8 cellular contexts compared by ENCODE assay signal in the genomic region with DNA sequence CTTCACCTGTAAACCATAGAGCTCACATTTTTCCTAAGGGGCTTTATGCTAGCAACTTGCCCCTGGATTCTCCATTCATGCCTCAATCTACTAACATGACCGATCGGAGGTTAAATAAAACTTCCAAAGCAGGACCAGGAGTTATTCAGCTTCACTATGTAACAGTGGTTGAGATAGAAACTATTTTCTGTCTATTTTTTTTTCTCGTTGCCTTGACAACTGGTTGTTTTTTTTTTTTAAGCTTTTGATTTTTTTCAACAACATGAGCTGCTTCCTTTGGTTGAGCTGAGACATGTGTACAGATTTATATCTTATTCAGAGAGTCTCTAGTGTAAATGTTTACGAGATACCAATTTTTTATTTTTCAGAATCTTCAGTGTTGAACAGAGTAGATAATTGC.
DNase-seq lines count a peak whose midpoint lies in the region; ATAC-seq and TF ChIP-seq lines count a peak whose summit lies in the region.

No MANE protein-coding gene starts in this region.

- peaks cover 5% of the 10 kb centered on the region for H3K9me3 ChIP-seq in CD4-positive, alpha-beta T cell (ENCODE audit: control insufficient read depth, low read length)
- no peaks in the 10 kb centered on the region for H3K9me3 ChIP-seq in mucosa of descending colon

- H3K9me3 Mint-ChIP-seq in CD4-positive, alpha-beta T cell: peaks cover 2% of the 10 kb centered on the region
- no peaks in the 10 kb centered on the region for H3K9me3 Mint-ChIP-seq in GM23338

- peak overlapping the region; percentile 88 for H3K4me3 Mint-ChIP-seq in CD4-positive, alpha-beta T cell
- H3K4me3 Mint-ChIP-seq in GM23338: no peak overlapping the region

- peaks cover 52% of the 10 kb centered on the region for H3K4me1 Mint-ChIP-seq in CD4-positive, alpha-beta T cell (ENCODE audit: low read depth)
- H3K4me1 Mint-ChIP-seq in GM23338: peaks cover 4% of the 10 kb centered on the region

- H3K4me3 ChIP-seq in choroid plexus epithelial cell (ENCODE audit: low read depth, low read length) (no peak overlapping the region), mucosa of descending colon (no peak overlapping the region), GM23338 (no peak overlapping the region)

- H3K9me2 ChIP-seq in GM23338 (ENCODE audit: insufficient read depth): no peaks in the 10 kb centered on the region

- CTCF ChIA-PET in CD4-positive, alpha-beta T cell (lab: Charles Lee): interaction anchor here (0.6 to 1.7 kb wide), 4 partner anchors 10 to 136 kb away, joined by 3 to 4 read pairs (median 4); no protein-coding TSS in a partner anchor

- H3K79me2 ChIP-seq in GM23338 (replicated peaks; ENCODE audit: insufficient read depth): no peaks in the 10 kb centered on the region

- H3K4me1 ChIP-seq in mucosa of descending colon (ENCODE audit: low read depth) (peaks cover 8% of the 10 kb centered on the region), GM23338 (ENCODE audit: insufficient read depth) (no peaks in the 10 kb centered on the region)

- H3K36me3 ChIP-seq in mucosa of descending colon (ENCODE audit: low read depth) (no peaks in the 10 kb centered on the region), GM23338 (ENCODE audit: insufficient read depth) (no peaks in the 10 kb centered on the region)

- H4K20me1 ChIP-seq in GM23338 (replicated peaks; ENCODE audit: insufficient read depth): no peaks in the 10 kb centered on the region

- intact Hi-C loops in CD4-positive, alpha-beta T cell (cut with DNase I, micrococcal nuclease): loop anchor here (5.0 to 10.0 kb wide), 2 partner anchors 116 to 121 kb away; a partner anchor contains a TSS
- intact Hi-C loops in mucosa of descending colon (cut with DNase I, micrococcal nuclease): no loop called here

- no peaks in the 10 kb centered on the region for H3K27me3 ChIP-seq in CD4-positive, alpha-beta T cell (ENCODE audit: control insufficient read depth, insufficient read depth, low read length)
- H3K27me3 ChIP-seq in GM23338 (ENCODE audit: insufficient read depth): no peaks in the 10 kb centered on the region

- no peak for DNase-seq in CD4-positive, alpha-beta T cell
- DNase-seq in LHCN-M2 (ENCODE audit: low read depth) (peak; percentile 57), choroid plexus epithelial cell (ENCODE audit: low read depth) (peak; percentile 77), mucosa of descending colon (no peak), GM23338 (ENCODE audit: low spot score) (no peak), HuH-7.5 (ENCODE audit: low spot score) (no peak), NCI-H2107 treated with DMSO at 0.1 percent for 48 hours (lab: John Stamatoyannopoulos, UW; ENCODE audit: unreplicated experiment) (no peak), NK-92 (lab: John Stamatoyannopoulos, UW; ENCODE audit: unreplicated experiment) (no peak)

- H3K27me3 Mint-ChIP-seq in CD4-positive, alpha-beta T cell: no peaks in the 10 kb centered on the region
- H3K27me3 Mint-ChIP-seq in GM23338 (ENCODE audit: insufficient read depth, low read depth, poor library complexity): peaks cover 1% of the 10 kb centered on the region

- H2AFZ ChIP-seq in GM23338: no peak overlapping the region

- H3K27ac Mint-ChIP-seq in CD4-positive, alpha-beta T cell: peak overlapping the region; percentile 96
- no peak overlapping the region; the same call in 1 of the 2 replicates for H3K27ac Mint-ChIP-seq in GM23338

- no peaks in the 10 kb centered on the region for H3F3A ChIP-seq in GM23338 (replicated peaks; ENCODE audit: low read depth)

- H3K4me2 ChIP-seq in GM23338: no peak overlapping the region

- POLR2A ChIA-PET in CD4-positive, alpha-beta T cell (lab: Charles Lee): interaction anchor here (0.6 to 1.2 kb wide), 5 partner anchors 9 to 33 kb away, joined by 3 to 7 read pairs (median 5); no protein-coding TSS in a partner anchor

- peaks cover 38% of the 10 kb centered on the region for H3K36me3 Mint-ChIP-seq in CD4-positive, alpha-beta T cell (ENCODE audit: low read depth)
- H3K36me3 Mint-ChIP-seq in GM23338 (ENCODE audit: low read depth): no peaks in the 10 kb centered on the region; the same call in 2 of the 3 replicates

- no peak for TF ChIP-seq CTCF in CD4-positive, alpha-beta T cell (IDR thresholded peaks at IDR 0.05)
- TF ChIP-seq CTCF in choroid plexus epithelial cell (conservative IDR thresholded peaks at IDR 0.05; ENCODE audit: low read depth, low read length) (no peak), mucosa of descending colon (IDR thresholded peaks at IDR 0.05) (no peak), GM23338 (conservative IDR thresholded peaks at IDR 0.05; ENCODE audit: low read depth in 2 of 2) (no peak)

- H3K27ac ChIP-seq in CD4-positive, alpha-beta T cell (ENCODE audit: low read depth, low read length): peak overlapping the region; percentile 76
- no peak overlapping the region for H3K27ac ChIP-seq in GM23338 (ENCODE audit: low read depth)

- ATAC-seq in CD4-positive, alpha-beta T cell (ENCODE audit: poor library complexity): peak; percentile 86
- peak; percentile 23 for ATAC-seq in mucosa of descending colon
- ATAC-seq in GM23338: no peak

TF ChIP-seq in GM23338, 12 proteins besides CTCF, POLR2A, EP300 and RAD21 (continues in another document):
- TF ChIP-seq EZH2phosphoT487 (IDR thresholded peaks at IDR 0.05; ENCODE audit: unreplicated experiment): no peak
- TF ChIP-seq, protein P1, sequence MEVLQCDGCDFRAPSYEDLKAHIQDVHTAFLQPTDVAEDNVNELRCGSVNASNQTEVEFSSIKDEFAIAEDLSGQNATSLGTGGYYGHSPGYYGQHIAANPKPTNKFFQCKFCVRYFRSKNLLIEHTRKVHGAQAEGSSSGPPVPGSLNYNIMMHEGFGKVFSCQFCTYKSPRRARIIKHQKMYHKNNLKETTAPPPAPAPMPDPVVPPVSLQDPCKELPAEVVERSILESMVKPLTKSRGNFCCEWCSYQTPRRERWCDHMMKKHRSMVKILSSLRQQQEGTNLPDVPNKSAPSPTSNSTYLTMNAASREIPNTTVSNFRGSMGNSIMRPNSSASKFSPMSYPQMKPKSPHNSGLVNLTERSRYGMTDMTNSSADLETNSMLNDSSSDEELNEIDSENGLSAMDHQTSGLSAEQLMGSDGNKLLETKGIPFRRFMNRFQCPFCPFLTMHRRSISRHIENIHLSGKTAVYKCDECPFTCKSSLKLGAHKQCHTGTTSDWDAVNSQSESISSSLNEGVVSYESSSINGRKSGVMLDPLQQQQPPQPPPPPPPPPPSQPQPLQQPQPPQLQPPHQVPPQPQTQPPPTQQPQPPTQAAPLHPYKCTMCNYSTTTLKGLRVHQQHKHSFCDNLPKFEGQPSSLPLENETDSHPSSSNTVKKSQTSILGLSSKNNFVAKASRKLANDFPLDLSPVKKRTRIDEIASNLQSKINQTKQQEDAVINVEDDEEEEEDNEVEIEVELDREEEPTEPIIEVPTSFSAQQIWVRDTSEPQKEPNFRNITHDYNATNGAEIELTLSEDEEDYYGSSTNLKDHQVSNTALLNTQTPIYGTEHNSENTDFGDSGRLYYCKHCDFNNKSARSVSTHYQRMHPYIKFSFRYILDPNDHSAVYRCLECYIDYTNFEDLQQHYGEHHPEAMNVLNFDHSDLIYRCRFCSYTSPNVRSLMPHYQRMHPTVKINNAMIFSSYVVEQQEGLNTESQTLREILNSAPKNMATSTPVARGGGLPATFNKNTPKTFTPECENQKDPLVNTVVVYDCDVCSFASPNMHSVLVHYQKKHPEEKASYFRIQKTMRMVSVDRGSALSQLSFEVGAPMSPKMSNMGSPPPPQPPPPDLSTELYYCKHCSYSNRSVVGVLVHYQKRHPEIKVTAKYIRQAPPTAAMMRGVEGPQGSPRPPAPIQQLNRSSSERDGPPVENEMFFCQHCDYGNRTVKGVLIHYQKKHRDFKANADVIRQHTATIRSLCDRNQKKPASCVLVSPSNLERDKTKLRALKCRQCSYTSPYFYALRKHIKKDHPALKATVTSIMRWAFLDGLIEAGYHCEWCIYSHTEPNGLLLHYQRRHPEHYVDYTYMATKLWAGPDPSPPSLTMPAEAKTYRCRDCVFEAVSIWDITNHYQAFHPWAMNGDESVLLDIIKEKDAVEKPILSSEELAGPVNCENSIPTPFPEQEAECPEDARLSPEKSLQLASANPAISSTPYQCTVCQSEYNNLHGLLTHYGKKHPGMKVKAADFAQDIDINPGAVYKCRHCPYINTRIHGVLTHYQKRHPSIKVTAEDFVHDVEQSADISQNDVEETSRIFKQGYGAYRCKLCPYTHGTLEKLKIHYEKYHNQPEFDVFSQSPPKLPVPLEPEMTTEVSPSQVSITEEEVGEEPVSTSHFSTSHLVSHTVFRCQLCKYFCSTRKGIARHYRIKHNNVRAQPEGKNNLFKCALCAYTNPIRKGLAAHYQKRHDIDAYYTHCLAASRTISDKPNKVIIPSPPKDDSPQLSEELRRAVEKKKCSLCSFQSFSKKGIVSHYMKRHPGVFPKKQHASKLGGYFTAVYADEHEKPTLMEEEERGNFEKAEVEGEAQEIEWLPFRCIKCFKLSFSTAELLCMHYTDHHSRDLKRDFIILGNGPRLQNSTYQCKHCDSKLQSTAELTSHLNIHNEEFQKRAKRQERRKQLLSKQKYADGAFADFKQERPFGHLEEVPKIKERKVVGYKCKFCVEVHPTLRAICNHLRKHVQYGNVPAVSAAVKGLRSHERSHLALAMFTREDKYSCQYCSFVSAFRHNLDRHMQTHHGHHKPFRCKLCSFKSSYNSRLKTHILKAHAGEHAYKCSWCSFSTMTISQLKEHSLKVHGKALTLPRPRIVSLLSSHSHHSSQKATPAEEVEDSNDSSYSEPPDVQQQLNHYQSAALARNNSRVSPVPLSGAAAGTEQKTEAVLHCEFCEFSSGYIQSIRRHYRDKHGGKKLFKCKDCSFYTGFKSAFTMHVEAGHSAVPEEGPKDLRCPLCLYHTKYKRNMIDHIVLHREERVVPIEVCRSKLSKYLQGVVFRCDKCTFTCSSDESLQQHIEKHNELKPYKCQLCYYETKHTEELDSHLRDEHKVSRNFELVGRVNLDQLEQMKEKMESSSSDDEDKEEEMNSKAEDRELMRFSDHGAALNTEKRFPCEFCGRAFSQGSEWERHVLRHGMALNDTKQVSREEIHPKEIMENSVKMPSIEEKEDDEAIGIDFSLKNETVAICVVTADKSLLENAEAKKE (CRISPR knock-in tag; IDR thresholded peaks at IDR 0.05): no peak
- TF ChIP-seq, protein P2, sequence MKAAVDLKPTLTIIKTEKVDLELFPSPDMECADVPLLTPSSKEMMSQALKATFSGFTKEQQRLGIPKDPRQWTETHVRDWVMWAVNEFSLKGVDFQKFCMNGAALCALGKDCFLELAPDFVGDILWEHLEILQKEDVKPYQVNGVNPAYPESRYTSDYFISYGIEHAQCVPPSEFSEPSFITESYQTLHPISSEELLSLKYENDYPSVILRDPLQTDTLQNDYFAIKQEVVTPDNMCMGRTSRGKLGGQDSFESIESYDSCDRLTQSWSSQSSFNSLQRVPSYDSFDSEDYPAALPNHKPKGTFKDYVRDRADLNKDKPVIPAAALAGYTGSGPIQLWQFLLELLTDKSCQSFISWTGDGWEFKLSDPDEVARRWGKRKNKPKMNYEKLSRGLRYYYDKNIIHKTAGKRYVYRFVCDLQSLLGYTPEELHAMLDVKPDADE (IDR thresholded peaks at IDR 0.05): no peak

Comparison
In these comparisons a context has a peak if more than half of its experiments do, and no peak if none do; other contexts are left out.
1. DNase-seq: peak in LHCN-M2 (single experiment) and choroid plexus epithelial cell (single experiment); none in CD4-positive, alpha-beta T cell (0 of 10), mucosa of descending colon (0 of 3), GM23338 (single experiment), HuH-7.5 (single experiment), NCI-H2107 treated with DMSO at 0.1 percent for 48 hours (single experiment) and NK-92 (single experiment).
2. intact Hi-C loops: an anchor here in CD4-positive, alpha-beta T cell (5.0 to 10.0 kb wide); none called in mucosa of descending colon.